ENCODE assay signal across 21 cellular contexts in genomic region chr2:69260666-69261065, GRCh38.
"Had no signal": no experiment of that assay in that cellular context is flagged by ENCODE, and none has a peak within 500 bp of the region (broad histone marks: within the 10 kb centered on the region; RNA-seq: fewer than 3 reads in every experiment).

No MANE protein-coding gene starts in this region.

- H3K4me1 ChIP-seq: body of pancreas, prostate gland, spleen, upper lobe of right lung had no signal

- H3K27me3 ChIP-seq: body of pancreas, ovary, upper lobe of right lung had no signal

- H3K36me3 ChIP-seq: left ventricle myocardium inferior, ovary, prostate gland, spleen, upper lobe of right lung had no signal

- H3K36me3 Mint-ChIP-seq: activated naive CD4-positive, alpha-beta T cell treated with anti-CD3 and anti-CD28 coated beads, Interleukin-2, amount 50 U/mL, for 24 hours had no signal

- H3K4me3 Mint-ChIP-seq: activated CD4-positive, alpha-beta memory T cell treated with anti-CD3 and anti-CD28 coated beads, Interleukin-2, amount 10 ng/mL, durations not matched to agents 7 days and 5 days; activated CD4-positive, alpha-beta T cell treated with anti-CD3 and anti-CD28 coated beads, Interleukin-2, amount 10 ng/mL, durations not matched to agents 24 days and 14 days; activated naive CD4-positive, alpha-beta T cell treated with anti-CD3 and anti-CD28 coated beads, Interleukin-2, amount 50 U/mL, for 24 hours; activated T-helper 1 cell treated with anti-CD3 and anti-CD28 coated beads, Interleukin-12 subunit alpha, Interleukin-12 subunit beta, Interleukin-2, Interleukin-4 antibody, amounts not matched to agents 30 ng/mL and 10 ng/mL and 1 ng/mL, durations not matched to agents 14 hours and 24 hours and 36 hours; natural killer cell had no signal

- H3K4me1 Mint-ChIP-seq: activated CD4-positive, alpha-beta memory T cell treated with anti-CD3 and anti-CD28 coated beads, Interleukin-2, amount 10 ng/mL, durations not matched to agents 7 days and 5 days; activated CD4-positive, alpha-beta T cell treated with anti-CD3 and anti-CD28 coated beads, Interleukin-2, amount 10 ng/mL, durations not matched to agents 24 days and 14 days; activated naive CD4-positive, alpha-beta T cell treated with anti-CD3 and anti-CD28 coated beads, Interleukin-2, amount 50 U/mL, for 24 hours; natural killer cell had no signal

- DNase-seq: activated CD4-positive, alpha-beta memory T cell treated with anti-CD3 and anti-CD28 coated beads, Interleukin-2, amount 10 ng/mL, durations not matched to agents 7 days and 5 days; activated CD4-positive, alpha-beta T cell treated with anti-CD3 and anti-CD28 coated beads, Interleukin-2, amount 10 ng/mL, durations not matched to agents 24 days and 14 days; activated gamma-delta T cell treated with Interleukin-2 at 50 U/mL for 16 hours; activated T-cell treated with anti-CD3 and anti-CD28 coated beads for 4 hours; anterior cingulate cortex; body of pancreas; dermis blood vessel endothelial cell; effector CD8-positive, alpha-beta T cell; left ventricle myocardium inferior; midbrain; natural killer cell; ovary; spleen; stimulated activated CD4-positive, alpha-beta T cell treated with anti-CD3 and anti-CD28 coated beads, Interleukin-4, amount 100 ng/mL, for 4 hours; stimulated activated naive CD8-positive, alpha-beta T cell treated with anti-CD3 and anti-CD28 coated beads, Interleukin-15, Interleukin-2, amounts not matched to agents 100 U/mL and 50 U/mL, for 24 hours; upper lobe of right lung had no signal

- H3K27ac ChIP-seq: body of pancreas, left ventricle myocardium inferior, ovary, prostate gland, spleen, upper lobe of right lung, VCaP had no signal

- H3K4me3 ChIP-seq: body of pancreas, left ventricle myocardium inferior, ovary, prostate gland, spleen, upper lobe of right lung had no signal

- H3K27ac Mint-ChIP-seq: activated CD4-positive, alpha-beta memory T cell treated with anti-CD3 and anti-CD28 coated beads, Interleukin-2, amount 10 ng/mL, durations not matched to agents 7 days and 5 days; activated CD4-positive, alpha-beta T cell treated with anti-CD3 and anti-CD28 coated beads, Interleukin-2, amount 10 ng/mL, durations not matched to agents 24 days and 14 days; activated naive CD4-positive, alpha-beta T cell treated with anti-CD3 and anti-CD28 coated beads, Interleukin-2, amount 50 U/mL, for 24 hours; activated T-helper 1 cell treated with anti-CD3 and anti-CD28 coated beads, Interleukin-12 subunit alpha, Interleukin-12 subunit beta, Interleukin-2, Interleukin-4 antibody, amounts not matched to agents 30 ng/mL and 10 ng/mL and 1 ng/mL, durations not matched to agents 14 hours and 24 hours and 36 hours; natural killer cell had no signal

- ATAC-seq: activated CD4-positive, CD25-positive, alpha-beta regulatory T cell treated with anti-CD3 and anti-CD28 coated beads, Interleukin-2, amount 50 U/mL, for 24 hours; body of pancreas; natural killer cell; stimulated activated naive CD8-positive, alpha-beta T cell treated with anti-CD3 and anti-CD28 coated beads, Interleukin-15, Interleukin-2, amounts not matched to agents 100 U/mL and 50 U/mL, for 24 hours; upper lobe of right lung had no signal

- H3K9me3 ChIP-seq: ovary, prostate gland had no signal
